27 cellular contexts compared by ENCODE assay signal in genomic region chr11:1502168-1502955, GRCh38. TPM values are rescaled to one million over a fixed set of nuclear protein-coding genes. Genes with fewer than 3 reads are reported as not detected.
DNase-seq lines count a peak whose midpoint lies in the region; ATAC-seq, FAIRE-seq and TF ChIP-seq lines count a peak whose summit lies in the region.
"Had no signal": no experiment of that assay in that cellular context is flagged by ENCODE, and none has a peak within 500 bp of the region (broad histone marks: within the 10 kb centered on the region; RNA-seq: fewer than 3 reads in every experiment).

No MANE protein-coding gene starts in this region.

- no peak overlapping the region for H3K9ac ChIP-seq in smooth muscle cell (ENCODE audit: low read depth)

- H3K4me3 ChIP-seq in aorta (ENCODE audit: low read length in 2 of 2) (no peak overlapping the region), smooth muscle cell (no peak overlapping the region)
- H3K4me3 ChIP-seq: esophagus squamous epithelium, thoracic aorta had no signal

- 65 to 72% methylated on average over 24 of the region's 24 CpGs for WGBS in aorta, 2 donors
- WGBS in smooth muscle cell (ENCODE audit: low lambda C conversion rate), result 97% methylated on average over 24 of the region's 24 CpGs

- no peak for FAIRE-seq in HTR-8/SVneo (lab: Jason Lieb, UNC)
- FAIRE-seq: colon, frontal cortex, H54 had no signal

- H3K27me3 ChIP-seq in aorta (ENCODE audit: control insufficient read depth in 1 of 2, insufficient read depth in 2 of 2, low read length in 1 of 2) (no peaks in the 10 kb centered on the region), smooth muscle cell (ENCODE audit: low read depth) (no peaks in the 10 kb centered on the region)
- H3K27me3 ChIP-seq: brain microvascular endothelial cell, esophagus squamous epithelium, neutrophil had no signal

- peaks cover 13% of the 10 kb centered on the region for H3K36me3 Mint-ChIP-seq in activated naive CD8-positive, alpha-beta T cell
- peaks cover 12% of the 10 kb centered on the region for H3K36me3 Mint-ChIP-seq in activated naive CD8-positive, alpha-beta T cell treated with anti-CD3 and anti-CD28 coated beads, Interleukin-2, amount 50 U/mL, for 24 hours (ENCODE audit: low read depth)

- H3K27me3 Mint-ChIP-seq in activated naive CD8-positive, alpha-beta T cell, result no peaks in the 10 kb centered on the region
- no peaks in the 10 kb centered on the region for H3K27me3 Mint-ChIP-seq in activated naive CD8-positive, alpha-beta T cell treated with anti-CD3 and anti-CD28 coated beads, Interleukin-2, amount 50 U/mL, for 24 hours
- H3K27me3 Mint-ChIP-seq: activated CD8-positive, alpha-beta T cell treated with anti-CD3 and anti-CD28 coated beads for 36 hours; T-cell had no signal

- no peaks in the 10 kb centered on the region for H3K9me3 Mint-ChIP-seq in activated naive CD8-positive, alpha-beta T cell (ENCODE audit: low read depth)
- H3K9me3 Mint-ChIP-seq in activated naive CD8-positive, alpha-beta T cell treated with anti-CD3 and anti-CD28 coated beads, Interleukin-2, amount 50 U/mL, for 24 hours, result peaks cover 4% of the 10 kb centered on the region
- H3K9me3 Mint-ChIP-seq: activated CD8-positive, alpha-beta T cell treated with anti-CD3 and anti-CD28 coated beads for 36 hours; T-cell had no signal

- peaks cover 20% of the 10 kb centered on the region for H3K79me2 ChIP-seq in smooth muscle cell (ENCODE audit: low read depth)

- peak overlapping the region; percentile 46 for H3K27ac Mint-ChIP-seq in activated naive CD8-positive, alpha-beta T cell
- no peak overlapping the region for H3K27ac Mint-ChIP-seq in activated naive CD8-positive, alpha-beta T cell treated with anti-CD3 and anti-CD28 coated beads, Interleukin-2, amount 50 U/mL, for 24 hours
- H3K27ac Mint-ChIP-seq: activated CD8-positive, alpha-beta T cell treated with anti-CD3 and anti-CD28 coated beads for 36 hours had no signal

- no peaks in the 10 kb centered on the region for H3K36me3 ChIP-seq in aorta (ENCODE audit: control insufficient read depth in 1 of 2, insufficient read depth in 2 of 2, low read length in 1 of 2)
- no peaks in the 10 kb centered on the region for H3K36me3 ChIP-seq in smooth muscle cell (ENCODE audit: low read depth)
- H3K36me3 ChIP-seq: brain microvascular endothelial cell, neutrophil, thoracic aorta had no signal

- H3K4me3 Mint-ChIP-seq in activated naive CD8-positive, alpha-beta T cell, result no peak overlapping the region
- H3K4me3 Mint-ChIP-seq in activated naive CD8-positive, alpha-beta T cell treated with anti-CD3 and anti-CD28 coated beads, Interleukin-2, amount 50 U/mL, for 24 hours, result no peak overlapping the region
- H3K4me3 Mint-ChIP-seq: activated CD8-positive, alpha-beta T cell treated with anti-CD3 and anti-CD28 coated beads for 36 hours; T-cell had no signal

- no peak overlapping the region for H3K4me2 ChIP-seq in smooth muscle cell

- peaks cover 34% of the 10 kb centered on the region for H3K4me1 Mint-ChIP-seq in activated naive CD8-positive, alpha-beta T cell (ENCODE audit: low read depth)
- H3K4me1 Mint-ChIP-seq in activated naive CD8-positive, alpha-beta T cell treated with anti-CD3 and anti-CD28 coated beads, Interleukin-2, amount 50 U/mL, for 24 hours, result peaks cover 18% of the 10 kb centered on the region

- ATAC-seq in activated naive CD8-positive, alpha-beta T cell treated with anti-CD3 and anti-CD28 coated beads, Interleukin-2, amount 50 U/mL, for 24 hours, result no peak
- ATAC-seq in left cardiac atrium (no peak), omental fat pad (ENCODE audit: low FRiP score) (peak; percentile 5), aorta (ENCODE audit: low FRiP score) (no peak)
- ATAC-seq: activated CD8-positive, alpha-beta T cell treated with anti-CD3 and anti-CD28 coated beads for 36 hours; T-cell had no signal

- H4K20me1 ChIP-seq in smooth muscle cell (ENCODE audit: low read depth), result peaks cover 100% of the 10 kb centered on the region

- H3K27ac ChIP-seq in aorta (ENCODE audit: low read depth in 1 of 2, low read length in 2 of 2), result no peak overlapping the region
- H3K27ac ChIP-seq in smooth muscle cell (ENCODE audit: low read depth), result no peak overlapping the region
- H3K27ac ChIP-seq: brain microvascular endothelial cell, neutrophil had no signal

- H2AFZ ChIP-seq in smooth muscle cell (ENCODE audit: low read depth), result no peak overlapping the region

- intact Hi-C loops in left cardiac atrium (cut with DNase I), result no loop called here
- intact Hi-C loops in aorta (cut with DNase I), result no loop called here

- no peaks in the 10 kb centered on the region for H3F3A ChIP-seq in smooth muscle cell (ENCODE audit: low read depth)

- no peaks in the 10 kb centered on the region for H3K9me3 ChIP-seq in aorta (ENCODE audit: control insufficient read depth, low read length)
- no peaks in the 10 kb centered on the region for H3K9me3 ChIP-seq in smooth muscle cell (replicated peaks; ENCODE audit: low read depth)
- H3K9me3 ChIP-seq: esophagus squamous epithelium, neutrophil, thoracic aorta had no signal

- TF ChIP-seq CTCF in omental fat pad (IDR thresholded peaks at IDR 0.05) (no peak), smooth muscle cell (IDR thresholded peaks at IDR 0.05; ENCODE audit: borderline replicate concordance, insufficient read depth, poor library complexity, severe bottlenecking) (no peak)

- DNase-seq in activated naive CD8-positive, alpha-beta T cell treated with anti-CD3 and anti-CD28 coated beads, Interleukin-2, amount 50 U/mL, for 24 hours, result no peak
- peak; percentile 18 for DNase-seq in left cardiac atrium
- DNase-seq in omental fat pad (ENCODE audit: low spot score), result no peak
- DNase-seq in aorta, result peak; percentile 41 to 56
- no peak for DNase-seq in SK-N-DZ (ENCODE audit: low spot score)
- no peak for DNase-seq in HTR-8/SVneo (ENCODE audit: insufficient read length, low spot score)
- DNase-seq in smooth muscle cell (lab: John Stamatoyannopoulos, UW; ENCODE audit: unreplicated experiment), result no peak
- DNase-seq: 8988T; activated CD4-positive, CD25-positive, alpha-beta regulatory T cell treated with anti-CD3 and anti-CD28 coated beads, Interleukin-2, amount 50 U/mL, for 72 hours; activated CD8-positive, alpha-beta T cell treated with anti-CD3 and anti-CD28 coated beads for 36 hours; activated gamma-delta T cell; AML-193; brain microvascular endothelial cell; effector memory CD4-positive, alpha-beta T cell; esophagus squamous epithelium; GDM1; NCI-H510A treated with DMSO at 0.1 percent for 48 hours; SIG-M5; stimulated activated CD4-positive, alpha-beta T cell treated with anti-CD3 and anti-CD28 coated beads, Interleukin-4, amount 100 ng/mL, for 1 hour; stimulated activated naive CD4-positive, alpha-beta T cell treated with Interleukin-2 at 50 U/mL for 16 hours; T-cell had no signal

- peaks cover 0 to 3% of the 10 kb centered on the region in 2 donors for H3K4me1 ChIP-seq in aorta (ENCODE audit: control insufficient read depth in 1 of 2, insufficient read depth in 2 of 2, low read length in 2 of 2)
- peaks cover under 1% of the 10 kb centered on the region for H3K4me1 ChIP-seq in smooth muscle cell (ENCODE audit: low read depth)

RNA-seq across cellular contexts. Expression of gene MOB2, which starts 15.8 kb away (rescaled TPM):
- total RNA-seq in left cardiac atrium, result 10 to 100 TPM; 36.6 to 44.0 TPM
- total RNA-seq in omental fat pad, result 10 to 100 TPM; 27.3 to 64.9 (median 34.1) TPM
- 10 to 100 TPM; 51.3 to 65.8 TPM for total RNA-seq in aorta
- polyA plus RNA-seq in aorta, result 100 to 1,000 TPM in 1 of 2 donors, 10 to 100 TPM in 1; 32.4 to 104 TPM
- polyA plus RNA-seq in SK-N-DZ (2014; cell fraction: cytosol; rRNA removed), result 26.2 and 26.6 TPM in 2 replicates
- polyA plus RNA-seq in SK-N-DZ (2014; cell fraction: nucleus; rRNA removed), result 55.1 and 72.1 TPM in 2 replicates
- 2.5 and 19.0 TPM in 2 replicates for total RNA-seq in smooth muscle cell
- polyA plus RNA-seq in smooth muscle cell, result 24.0 and 35.7 TPM in 2 replicates

Comparison
In these comparisons a context has a peak if more than half of its experiments do, and no peak if none do; other contexts are left out.
1. DNase-seq: peak in left cardiac atrium (single experiment) and aorta (2 of 2); none in activated naive CD8-positive, alpha-beta T cell treated with anti-CD3 and anti-CD28 coated beads, Interleukin-2, amount 50 U/mL, for 24 hours (single experiment), omental fat pad (single experiment), SK-N-DZ (single experiment), HTR-8/SVneo (single experiment) and smooth muscle cell (single experiment).